Comparison of ENCODE assay signal across 1 cellular context in the genomic region with DNA sequence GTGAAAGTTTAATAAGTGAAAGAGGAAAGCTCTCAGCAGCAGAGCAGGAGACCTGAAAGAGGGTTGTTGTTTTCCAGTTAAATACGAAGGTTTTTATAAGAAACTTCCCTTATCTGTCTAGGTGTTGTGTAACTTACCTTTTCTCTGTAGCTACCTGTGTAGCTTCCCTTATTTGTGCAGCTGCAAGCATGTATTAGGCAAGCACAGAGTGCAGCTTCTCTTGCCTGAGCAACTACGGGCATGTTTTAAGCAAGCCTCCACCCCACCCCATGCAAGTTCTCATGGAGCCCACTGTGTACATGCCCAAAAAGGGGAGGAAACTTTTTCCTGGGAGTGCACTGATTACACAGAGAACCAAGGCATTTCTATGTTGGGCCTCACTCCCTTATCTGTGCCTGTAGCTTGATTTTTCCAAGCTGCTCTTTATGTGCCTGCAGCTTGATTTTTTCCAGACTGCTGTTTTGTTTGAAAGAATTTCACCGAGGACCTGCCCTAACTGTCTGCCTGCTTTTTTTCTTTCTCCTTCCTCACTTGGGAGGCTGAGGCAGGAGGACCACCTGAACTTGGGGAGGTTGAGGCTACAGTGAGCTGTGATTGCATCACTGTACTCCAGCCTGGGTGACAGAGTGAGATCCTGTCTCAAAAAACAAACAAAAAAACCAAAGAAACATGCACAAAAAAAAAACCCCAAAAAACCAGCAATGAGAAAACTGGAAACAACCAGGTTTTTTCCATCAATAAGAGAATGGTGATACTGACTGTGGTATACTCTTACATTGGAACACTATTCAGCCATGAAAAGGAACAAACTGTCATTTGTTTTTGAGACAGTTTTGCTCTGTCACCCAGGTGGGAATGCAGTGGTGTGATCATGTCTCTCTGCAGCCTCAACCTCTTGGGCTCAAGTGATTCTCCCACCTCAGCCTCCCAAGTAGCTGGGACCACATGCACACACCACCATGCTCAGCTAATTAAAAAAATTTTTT.
TF ChIP-seq lines count a peak whose summit lies in the region.

No MANE protein-coding gene starts in this region.

TF ChIP-seq in HEK293, 187 proteins besides CTCF, POLR2A, EP300 and RAD21:
- TF ChIP-seq ZNF146 (tag by site-specific recombination; IDR thresholded peaks at IDR 0.05), result peak; percentile 58
